In the genomic region with DNA sequence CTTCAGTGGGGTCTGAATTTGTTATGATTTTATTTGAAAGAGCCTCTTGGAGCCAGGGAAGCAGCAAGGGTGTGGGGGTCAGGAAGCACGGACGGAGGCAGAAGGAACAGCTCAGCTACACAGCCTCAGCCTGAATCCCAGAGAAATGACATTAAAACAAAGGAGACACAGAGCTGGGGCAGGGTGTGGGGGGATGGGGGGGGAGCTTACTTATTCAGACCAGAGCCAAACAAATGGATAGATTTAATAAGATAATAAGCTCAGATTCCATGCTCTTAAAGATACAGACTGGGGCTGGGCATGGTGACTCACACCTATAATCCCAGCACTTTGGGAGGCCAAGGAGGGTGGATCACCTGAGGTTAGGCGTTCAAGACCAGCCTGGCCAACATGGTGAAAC, we compare ENCODE assay signal across 20 cellular contexts.
"Had no signal": no experiment of that assay in that cellular context is flagged by ENCODE, and none has a peak within 500 bp of the region (broad histone marks: within the 10 kb centered on the region; RNA-seq: fewer than 3 reads in every experiment).

No MANE protein-coding gene starts in this region.

- H3K4me1 Mint-ChIP-seq: naive B cell; stimulated activated naive B cell treated with anti-CD40 and anti-IgM and Interleukin-4, amounts not matched to agents 10 μg/mL and 1 μg/mL and 100 μg/mL, for 72 hours; stimulated activated naive CD8-positive, alpha-beta T cell treated with anti-CD3 and anti-CD28 coated beads, Interleukin-15, amount 100 ng/mL, for 72 hours had no signal

- H3K9me3 ChIP-seq: neutrophil, right atrium auricular region, sigmoid colon, testis, tibial nerve had no signal

- H3K27ac Mint-ChIP-seq: naive B cell; stimulated activated naive B cell treated with anti-CD40 and anti-IgM and Interleukin-4, amounts not matched to agents 10 μg/mL and 1 μg/mL and 100 μg/mL, for 72 hours; stimulated activated naive CD8-positive, alpha-beta T cell treated with anti-CD3 and anti-CD28 coated beads, Interleukin-15, amount 100 ng/mL, for 72 hours had no signal

- H3K4me3 ChIP-seq: coronary artery, right atrium auricular region, sigmoid colon, skin epidermis, testis, tibial nerve had no signal

- DNase-seq: effector CD4-positive, alpha-beta T cell; endodermal cell; erythroblast; foreskin melanocyte; head of caudate nucleus; hippocampal formation; kidney glomerular epithelial cell; mesendoderm; naive B cell; sigmoid colon; stimulated activated CD4-positive, alpha-beta T cell treated with anti-CD3 and anti-CD28 coated beads, Interleukin-2, amount 100 ng/mL, for 24 hours; stimulated activated CD4-positive, alpha-beta T cell treated with anti-CD3 and anti-CD28 coated beads, Interleukin-4, amount 100 ng/mL, for 4 hours; stimulated activated naive B cell treated with anti-CD40 and anti-IgM and Interleukin-4, amounts not matched to agents 10 μg/mL and 1 μg/mL and 100 μg/mL, for 72 hours; stimulated activated naive CD8-positive, alpha-beta T cell treated with anti-CD3 and anti-CD28 coated beads, Interleukin-15, amount 100 ng/mL, for 72 hours; testis had no signal

- H3K27me3 ChIP-seq: neutrophil, right atrium auricular region, sigmoid colon, testis, tibial nerve had no signal

- ATAC-seq: stimulated activated naive B cell treated with anti-CD40 and anti-IgM and Interleukin-4, amounts not matched to agents 10 μg/mL and 1 μg/mL and 100 μg/mL, for 72 hours; stimulated activated naive CD8-positive, alpha-beta T cell treated with anti-CD3 and anti-CD28 coated beads, Interleukin-15, amount 100 ng/mL, for 72 hours had no signal

- H3K27me3 Mint-ChIP-seq: naive B cell; stimulated activated naive B cell treated with anti-CD40 and anti-IgM and Interleukin-4, amounts not matched to agents 10 μg/mL and 1 μg/mL and 100 μg/mL, for 72 hours; stimulated activated naive CD8-positive, alpha-beta T cell treated with anti-CD3 and anti-CD28 coated beads, Interleukin-15, amount 100 ng/mL, for 72 hours had no signal

- H3K36me3 Mint-ChIP-seq: naive B cell; stimulated activated naive B cell treated with anti-CD40 and anti-IgM and Interleukin-4, amounts not matched to agents 10 μg/mL and 1 μg/mL and 100 μg/mL, for 72 hours had no signal

- H3K36me3 ChIP-seq: neutrophil, right atrium auricular region, sigmoid colon, tibial nerve had no signal

- H3K4me3 Mint-ChIP-seq: endodermal cell; naive B cell; stimulated activated naive B cell treated with anti-CD40 and anti-IgM and Interleukin-4, amounts not matched to agents 10 μg/mL and 1 μg/mL and 100 μg/mL, for 72 hours; stimulated activated naive CD8-positive, alpha-beta T cell treated with anti-CD3 and anti-CD28 coated beads, Interleukin-15, amount 100 ng/mL, for 72 hours had no signal

- H3K27ac ChIP-seq: coronary artery, neutrophil, right atrium auricular region, sigmoid colon, skin epidermis, testis, tibial nerve had no signal

- H3K9me3 Mint-ChIP-seq: endodermal cell; naive B cell; stimulated activated naive B cell treated with anti-CD40 and anti-IgM and Interleukin-4, amounts not matched to agents 10 μg/mL and 1 μg/mL and 100 μg/mL, for 72 hours; stimulated activated naive CD8-positive, alpha-beta T cell treated with anti-CD3 and anti-CD28 coated beads, Interleukin-15, amount 100 ng/mL, for 72 hours had no signal
